In genomic region chr11:67289651-67290479, GRCh38 we compare ENCODE assay signal across 8 cellular contexts. TPM values are rescaled to one million over a fixed set of nuclear protein-coding genes. Genes with fewer than 3 reads are reported as not detected.
DNase-seq lines count a peak whose midpoint lies in the region; ATAC-seq, FAIRE-seq and TF ChIP-seq lines count a peak whose summit lies in the region.

No MANE protein-coding gene starts in this region.

- peaks cover 0 to 3% (median 0%) of the 10 kb centered on the region in 8 donors for H3K9me3 Mint-ChIP-seq in CD4-positive, alpha-beta memory T cell
- H3K9me3 Mint-ChIP-seq in memory B cell, result no peaks in the 10 kb centered on the region

- no peaks in the 10 kb centered on the region for H3K27me3 ChIP-seq in CD4-positive, alpha-beta memory T cell (ENCODE audit: insufficient read depth, low read length)
- no peaks in the 10 kb centered on the region for H3K27me3 ChIP-seq in uterus

- peaks cover 18 to 51% of the 10 kb centered on the region in 2 donors for H3K36me3 Mint-ChIP-seq in CD4-positive, alpha-beta memory T cell
- peaks cover 8% of the 10 kb centered on the region for H3K36me3 Mint-ChIP-seq in memory B cell

- peak overlapping the region; percentile 88 for H3K27ac ChIP-seq in CD4-positive, alpha-beta memory T cell (ENCODE audit: low read depth, low read length)
- peak overlapping the region; percentile 88 to 93 for H3K27ac ChIP-seq in uterus

- CTCF ChIA-PET in CD4-positive, alpha-beta memory T cell (lab: Charles Lee; ENCODE audit: partially characterized antibody), result interaction anchor here (1.1 to 5.1 kb wide), 8 partner anchors 12 to 92 kb away, joined by 3 to 34 read pairs (median 6); partner anchors contain the start of gene SSH3

- H3K27ac Mint-ChIP-seq in CD4-positive, alpha-beta memory T cell, result peak overlapping the region; percentile 87 to 95 (median 91)
- peak overlapping the region; percentile 82 for H3K27ac Mint-ChIP-seq in memory B cell

- peak in 1 of 5 donors; percentile 44 for DNase-seq in CD4-positive, alpha-beta memory T cell
- DNase-seq in LNCaP clone FGC (ENCODE audit: low read depth) (no peak), choroid plexus epithelial cell (ENCODE audit: low read depth) (no peak), memory B cell (ENCODE audit: low spot score in 2 of 2) (no peak), uterus (no peak), urothelium cell line (ENCODE audit: low spot score) (no peak)
- DNase-seq in stimulated activated CD4-positive, alpha-beta T cell treated with anti-CD3 and anti-CD28 coated beads, Interleukin-4, amount 100 ng/mL, for 24 hours, result no peak

- peaks cover 79% of the 10 kb centered on the region for H3K4me1 ChIP-seq in CD4-positive, alpha-beta memory T cell (ENCODE audit: insufficient read depth, low read length)
- H3K4me1 ChIP-seq in uterus, result peaks cover 7 to 10% of the 10 kb centered on the region in 2 donors

- peak overlapping the region; percentile 53 to 57 for H3K4me3 ChIP-seq in CD4-positive, alpha-beta memory T cell (ENCODE audit: low read length in 2 of 2)
- H3K4me3 ChIP-seq in LNCaP clone FGC (ENCODE audit: low read depth, low read length), result peak overlapping the region; percentile 78
- H3K4me3 ChIP-seq in choroid plexus epithelial cell (ENCODE audit: low read depth, low read length), result peak overlapping the region; percentile 76
- H3K4me3 ChIP-seq in uterus, result peak overlapping the region; percentile 80 to 94

- H3K9me3 ChIP-seq in CD4-positive, alpha-beta memory T cell (ENCODE audit: control insufficient read depth in 1 of 2, low read length in 2 of 2), result no peaks in the 10 kb centered on the region
- H3K9me3 ChIP-seq in uterus, result no peaks in the 10 kb centered on the region

- H3K27me3 Mint-ChIP-seq in CD4-positive, alpha-beta memory T cell, result no peaks in the 10 kb centered on the region
- no peaks in the 10 kb centered on the region for H3K27me3 Mint-ChIP-seq in memory B cell

- ATAC-seq in memory B cell (ENCODE audit: low read depth), result no peak
- ATAC-seq in GM21423 (IDR thresholded peaks at IDR 0.05; ENCODE audit: unreplicated experiment), result no peak

- TF ChIP-seq POLR2A in uterus (IDR thresholded peaks at IDR 0.05), result no peak

- H3K4me3 Mint-ChIP-seq in CD4-positive, alpha-beta memory T cell, result peak overlapping the region; percentile 89 to 95 (median 90)
- H3K4me3 Mint-ChIP-seq in memory B cell, result peak overlapping the region; percentile 93

- no peak for FAIRE-seq in urothelium cell line (lab: Jason Lieb, UNC)

- H3K36me3 ChIP-seq in CD4-positive, alpha-beta memory T cell (ENCODE audit: insufficient read depth, low read length), result peaks cover 34% of the 10 kb centered on the region
- no peaks in the 10 kb centered on the region for H3K36me3 ChIP-seq in uterus

- TF ChIP-seq CTCF in LNCaP clone FGC (IDR thresholded peaks at IDR 0.05; ENCODE audit: control insufficient read depth, extremely low read depth, insufficient read depth) (no peak), choroid plexus epithelial cell (conservative IDR thresholded peaks at IDR 0.05; ENCODE audit: low read depth, low read length) (no peak), uterus (IDR thresholded peaks at IDR 0.05) (no peak)

- peaks cover 35 to 77% (median 51%) of the 10 kb centered on the region in 4 donors for H3K4me1 Mint-ChIP-seq in CD4-positive, alpha-beta memory T cell
- peaks cover 36% of the 10 kb centered on the region for H3K4me1 Mint-ChIP-seq in memory B cell

- POLR2A ChIA-PET in CD4-positive, alpha-beta memory T cell (lab: Charles Lee; ENCODE audit: partially characterized antibody), result interaction anchor here (0.7 to 21.8 kb wide), 11 partner anchors 13 to 115 kb away, joined by 3 to 1163 read pairs (median 27); partner anchors contain the start of genes CLCF1, GRK2, POLD4 and SSH3

- intact Hi-C loops in CD4-positive, alpha-beta memory T cell (cut with micrococcal nuclease), result loop anchor here (2.0 kb wide), 1 partner anchor 13 kb away; the partner anchor contains the start of gene SSH3
- intact Hi-C loops in uterus (cut with DNase I; ENCODE audit: low total_unique reads), result no loop called here

RNA-seq across cellular contexts. Expression of gene ANKRD13D, which starts 0.8 kb away (rescaled TPM):
- 100 to 1,000 TPM; 244 to 247 TPM for total RNA-seq in CD4-positive, alpha-beta memory T cell
- 10 to 100 TPM; 12.0 to 31.3 TPM for polyA plus RNA-seq in CD4-positive, alpha-beta memory T cell
- total RNA-seq in uterus, result 10 to 100 TPM in 3 of 4 donors, 1 to 10 TPM in 1; 7.4 to 63.7 (median 22.5) TPM

RNA-seq across cellular contexts. Expression of gene SSH3, which starts 13.5 kb away (rescaled TPM):
- 10 to 100 TPM; 22.5 to 26.3 TPM for total RNA-seq in CD4-positive, alpha-beta memory T cell
- 1 to 10 TPM in 1 of 2 donors, under 1 TPM in 1; 0.79 to 6.5 TPM for polyA plus RNA-seq in CD4-positive, alpha-beta memory T cell
- total RNA-seq in uterus, result 10 to 100 TPM in 3 of 4 donors, 1 to 10 TPM in 1; 7.7 to 48.8 (median 19.1) TPM

RNA-seq across cellular contexts. Expression of gene GRK2, which starts 23.6 kb away (rescaled TPM):
- 100 to 1,000 TPM; 299 to 310 TPM for total RNA-seq in CD4-positive, alpha-beta memory T cell
- 10 to 100 TPM; 12.8 to 63.7 TPM for polyA plus RNA-seq in CD4-positive, alpha-beta memory T cell
- total RNA-seq in uterus, result 10 to 100 TPM; 25.0 to 93.8 (median 64.2) TPM
